In genomic region chr16:75578212-75578611, GRCh38 we compare ENCODE assay signal across 32 cellular contexts. TPM values are rescaled to one million over a fixed set of nuclear protein-coding genes. Genes with fewer than 3 reads are reported as not detected.
"Had no signal": no experiment of that assay in that cellular context is flagged by ENCODE, and none has a peak within 500 bp of the region (broad histone marks: within the 10 kb centered on the region; RNA-seq: fewer than 3 reads in every experiment).

No MANE protein-coding gene starts in this region.

- H3K4me1 ChIP-seq: SJCRH30 had no signal

- DNase-seq: activated B cell treated with CpG ODN at 0.5 μM for 24 hours; activated CD4-positive, alpha-beta memory T cell treated with anti-CD3 and anti-CD28 coated beads for 36 hours; activated CD4-positive, alpha-beta T cell treated with anti-CD3 and anti-CD28 coated beads for 4 hours; activated CD4-positive, alpha-beta T cell treated with anti-CD3 and anti-CD28 coated beads, Interleukin-2, amount 50 U/mL, for 1 hour; activated CD4-positive, CD25-positive, alpha-beta regulatory T cell treated with anti-CD3 and anti-CD28 coated beads, Interleukin-2, amount 50 U/mL, for 72 hours; activated gamma-delta T cell; activated naive CD8-positive, alpha-beta T cell treated with anti-CD3 and anti-CD28 coated beads, Interleukin-2, amount 50 U/mL, for 24 hours; activated T-cell treated with anti-CD3 and anti-CD28 coated beads, Interleukin-2, amount 50 U/mL, for 48 hours; anterior cingulate cortex; caudate nucleus; MM.1S; MV-4-11; NCI-H1092; NCI-H1436 treated with DMSO at 0.1 percent for 48 hours; NCI-H1694 treated with DMSO at 0.1 percent for 48 hours; NCI-H2029; NCI-H345; NCI-H524 treated with DMSO at 0.1 percent for 48 hours; SHP77; SJCRH30 had no signal

- H3K27me3 ChIP-seq: SJCRH30 had no signal

- H3K27ac ChIP-seq: KMS-11, SJCRH30, SK-N-MC, VCaP had no signal

- H3K9me3 Mint-ChIP-seq: activated B cell treated with CpG ODN at 0.5 μM for 24 hours; activated CD4-positive, alpha-beta memory T cell treated with anti-CD3 and anti-CD28 coated beads for 36 hours; activated naive CD8-positive, alpha-beta T cell treated with anti-CD3 and anti-CD28 coated beads, Interleukin-2, amount 50 U/mL, for 24 hours; activated T-helper 2 cell treated with anti-CD3 and anti-CD28 coated beads, Interferon-gamma antibody, Interleukin-2, Interleukin-4, amounts not matched to agents 10 μg/mL and 5 μg/mL and 100 μg/mL, durations not matched to agents 14 hours and 24 hours and 36 hours; brain; T-helper 2 cell treated with Interferon-gamma antibody and Interleukin-4, amounts not matched to agents 5 μg/mL and 100 μg/mL, for 36 hours had no signal

- H3K27ac Mint-ChIP-seq: activated B cell treated with CpG ODN at 0.5 μM for 24 hours; T-helper 2 cell treated with Interferon-gamma antibody and Interleukin-4, amounts not matched to agents 5 μg/mL and 100 μg/mL, for 36 hours had no signal

- H3K9me3 ChIP-seq: SJCRH30 had no signal

- H3K27me3 Mint-ChIP-seq: activated B cell treated with CpG ODN at 0.5 μM for 24 hours; activated CD4-positive, alpha-beta memory T cell treated with anti-CD3 and anti-CD28 coated beads for 36 hours; activated naive CD8-positive, alpha-beta T cell; activated naive CD8-positive, alpha-beta T cell treated with anti-CD3 and anti-CD28 coated beads, Interleukin-2, amount 50 U/mL, for 24 hours; brain had no signal

- H3K4me3 Mint-ChIP-seq: activated B cell treated with CpG ODN at 0.5 μM for 24 hours; activated CD4-positive, alpha-beta memory T cell treated with anti-CD3 and anti-CD28 coated beads for 36 hours; activated naive CD8-positive, alpha-beta T cell; activated naive CD8-positive, alpha-beta T cell treated with anti-CD3 and anti-CD28 coated beads, Interleukin-2, amount 50 U/mL, for 24 hours; brain; T-helper 2 cell treated with Interferon-gamma antibody and Interleukin-4, amounts not matched to agents 5 μg/mL and 100 μg/mL, for 36 hours had no signal

- H3K4me3 ChIP-seq: SJCRH30, SK-N-MC had no signal

- H3K36me3 Mint-ChIP-seq: activated naive CD8-positive, alpha-beta T cell had no signal

- ATAC-seq: activated naive CD8-positive, alpha-beta T cell treated with anti-CD3 and anti-CD28 coated beads, Interleukin-2, amount 50 U/mL, for 24 hours; Panc1 had no signal

RNA-seq across cellular contexts. Expression of gene CHST5, which starts 42.3 kb away (rescaled TPM):
- total RNA-seq: activated T-helper 2 cell treated with anti-CD3 and anti-CD28 coated beads, Interferon-gamma antibody, Interleukin-2, Interleukin-4, amounts not matched to agents 10 μg/mL and 5 μg/mL and 100 μg/mL, durations not matched to agents 14 hours and 24 hours and 36 hours; bronchial epithelial cell; LHCN-M2; RPMI7951; SJCRH30; T-helper 1 cell treated with Interleukin-12 subunit alpha and Interleukin-12 subunit beta and Interleukin-4 antibody, amounts not matched to agents 30 ng/mL and 1 ng/mL, for 36 hours had no signal
